1 cellular context compared by ENCODE assay signal in genomic region chr18:50313031-50313607, GRCh38.
TF ChIP-seq lines count a peak whose summit lies in the region.

No MANE protein-coding gene starts in this region.

TF ChIP-seq in GM12878, 131 proteins besides CTCF, POLR2A, EP300 and RAD21 (continues in another document):
- peak; percentile 76 for TF ChIP-seq ATF2 (IDR thresholded peaks at IDR 0.05; ENCODE audit: low read length)
- TF ChIP-seq RCOR1 (conservative IDR thresholded peaks at IDR 0.05; ENCODE audit: low read depth, low read length): no peak
- TF ChIP-seq EED (IDR thresholded peaks at IDR 0.05; ENCODE audit: low read depth): peak; percentile 86
- TF ChIP-seq MEF2B (IDR thresholded peaks at IDR 0.05; ENCODE audit: partially characterized antibody, poor library complexity, severe bottlenecking): peak; percentile 64
- TF ChIP-seq PBX3 (IDR thresholded peaks at IDR 0.05; ENCODE audit: insufficient replicate concordance, low read depth, low read length): peak; percentile 49
- TF ChIP-seq SMARCA5 (IDR thresholded peaks at IDR 0.05): peak; percentile 96
- peak; percentile 84; the same call in 1 of the 2 replicates for TF ChIP-seq SPI1 (IDR thresholded peaks at IDR 0.05; ENCODE audit: borderline replicate concordance, insufficient read depth, low read depth, low read length)
- peak; percentile 44 for TF ChIP-seq SKIL (IDR thresholded peaks at IDR 0.05; ENCODE audit: low read depth, poor library complexity, severe bottlenecking)
- TF ChIP-seq NR2F1 (conservative IDR thresholded peaks at IDR 0.05): 0 out of 2 replicates have a peak, but pooled peaks have one; percentile 36
- no peak for TF ChIP-seq IRF5 (IDR thresholded peaks at IDR 0.05; ENCODE audit: borderline replicate concordance)
- no peak for TF ChIP-seq CEBPZ (IDR thresholded peaks at IDR 0.05; ENCODE audit: low read depth, low read length)
- no peak for TF ChIP-seq CBFB (IDR thresholded peaks at IDR 0.05; ENCODE audit: low read depth)
- 0 out of 2 replicates have a peak, but pooled peaks have one; percentile 26 for TF ChIP-seq CHD2 (IDR thresholded peaks at IDR 0.05; ENCODE audit: borderline replicate concordance, low read depth, low read length)
- TF ChIP-seq NKRF (conservative IDR thresholded peaks at IDR 0.05): peak; percentile 76
- TF ChIP-seq TAF1 (IDR thresholded peaks at IDR 0.05; ENCODE audit: borderline replicate concordance, low read depth, low read length): 0 out of 2 replicates have a peak, but pooled peaks have one; percentile 35
- no peak for TF ChIP-seq TCF12 (IDR thresholded peaks at IDR 0.05; ENCODE audit: low read depth, low read length)
- TF ChIP-seq MLLT1 (IDR thresholded peaks at IDR 0.05): peak; percentile 23; the same call in 1 of the 2 replicates
- TF ChIP-seq ZBTB40 (IDR thresholded peaks at IDR 0.05; ENCODE audit: borderline replicate concordance): peak; percentile 50; the same call in 1 of the 2 replicates
- no peak for TF ChIP-seq CBX3 (IDR thresholded peaks at IDR 0.05; ENCODE audit: borderline replicate concordance, low read depth)
- peak; percentile 86 for TF ChIP-seq CREM (IDR thresholded peaks at IDR 0.05; ENCODE audit: low read depth)
- TF ChIP-seq IRF4 (IDR thresholded peaks at IDR 0.05; ENCODE audit: low read depth, low read length): peak; percentile 87
- peak; percentile 91 for TF ChIP-seq NBN (IDR thresholded peaks at IDR 0.05)
- TF ChIP-seq ZNF687 (IDR thresholded peaks at IDR 0.05): peak; percentile 59; the same call in 1 of the 2 replicates
- 0 out of 2 replicates have a peak, but pooled peaks have one; percentile 31 for TF ChIP-seq MXI1 (IDR thresholded peaks at IDR 0.05; ENCODE audit: low read depth, low read length)
- TF ChIP-seq JUNB (IDR thresholded peaks at IDR 0.05): peak; percentile 84
- peak; percentile 91 for TF ChIP-seq IKZF1 (conservative IDR thresholded peaks at IDR 0.05)
- TF ChIP-seq JUND (IDR thresholded peaks at IDR 0.05; ENCODE audit: low read depth, low read length): peak; percentile 88
- peak; percentile 85 to 87 for TF ChIP-seq IKZF2 (IDR thresholded peaks at IDR 0.05)
- TF ChIP-seq ZNF217 (IDR thresholded peaks at IDR 0.05): peak; percentile 77; the same call in 1 of the 2 replicates
- TF ChIP-seq BCL11A (IDR thresholded peaks at IDR 0.05; ENCODE audit: low read depth, low read length): peak; percentile 74; the same call in 1 of the 2 replicates
- 0 out of 2 replicates have a peak, but pooled peaks have one; percentile 58 for TF ChIP-seq BACH1 (IDR thresholded peaks at IDR 0.05; ENCODE audit: borderline replicate concordance)
- no peak; the same call in 1 of the 2 replicates for TF ChIP-seq FOXM1 (IDR thresholded peaks at IDR 0.05; ENCODE audit: low read depth, low read length)
- TF ChIP-seq BMI1 (IDR thresholded peaks at IDR 0.05; ENCODE audit: borderline replicate concordance): peak; percentile 33; the same call in 1 of the 2 replicates
- TF ChIP-seq ETV6 (conservative IDR thresholded peaks at IDR 0.05 in 1 of 2, IDR thresholded peaks at IDR 0.05 in 1 of 2; ENCODE audit: borderline replicate concordance in 1 of 2, low read depth in 1 of 2): 0 out of 4 replicates have a peak, but pooled peaks of 1 of the 2 experiments have one; percentile 14
